8 cellular contexts compared by ENCODE assay signal in the genomic region with DNA sequence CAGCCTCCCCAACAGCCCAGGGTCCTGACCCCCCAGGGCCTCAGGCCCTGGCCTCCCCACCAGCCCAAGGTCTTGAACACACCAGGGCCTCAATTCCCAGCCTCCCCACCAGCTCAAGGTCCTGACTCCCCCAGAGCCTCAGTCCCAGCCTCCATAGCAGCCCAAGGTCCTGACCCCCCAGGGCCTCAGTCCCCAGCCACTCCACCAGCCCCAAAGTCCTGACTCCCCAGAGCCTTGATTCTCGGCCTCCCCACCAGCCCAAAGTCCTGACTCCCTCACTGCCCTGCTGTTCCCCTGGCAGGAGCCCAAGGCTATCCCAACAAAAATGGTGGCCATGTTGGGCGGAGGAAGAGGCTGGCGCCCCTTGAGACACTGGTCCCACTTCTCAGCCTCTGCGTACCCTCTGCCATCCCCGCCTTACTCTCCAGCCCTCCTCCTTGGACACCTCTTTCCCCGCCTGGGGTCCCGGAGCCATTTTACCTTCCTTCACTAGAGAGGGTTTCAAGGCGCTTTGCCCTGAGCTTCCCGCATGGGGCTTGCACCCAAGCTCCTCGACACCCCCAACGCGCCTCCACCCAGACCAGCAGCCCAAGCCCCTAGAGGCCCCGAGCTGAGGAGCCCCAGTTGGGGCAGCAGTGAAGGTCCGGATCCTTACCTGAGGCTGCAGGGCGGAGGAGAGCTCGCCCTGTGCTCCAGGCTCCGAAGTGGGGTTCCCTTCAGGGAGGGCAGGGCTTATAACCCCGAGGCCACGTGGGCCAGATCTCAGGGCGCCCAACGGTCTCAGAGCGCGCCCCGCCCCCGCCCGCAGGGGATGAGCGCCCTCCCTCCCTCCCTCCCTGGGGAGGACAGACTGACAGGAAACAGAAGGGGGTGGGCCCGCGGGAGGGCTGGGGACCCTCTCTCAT. TPM values are rescaled to one million over a fixed set of nuclear protein-coding genes. Genes with fewer than 3 reads are reported as not detected.
A peak's percentile ranks its signal among the peaks of the same experiment; 100 is the strongest.
DNase-seq lines count a peak whose midpoint lies in the region; ATAC-seq and TF ChIP-seq lines count a peak whose summit lies in the region.

No MANE protein-coding gene starts in this region.

- H3F3A ChIP-seq in GM23248 (ENCODE audit: insufficient read depth): no peaks in the 10 kb centered on the region

- H3K9me2 ChIP-seq in GM23248 (ENCODE audit: insufficient read depth): no peaks in the 10 kb centered on the region

- in situ Hi-C loops in GM23248 (cut with MboI): no loop called here

- peaks cover 81% of the 10 kb centered on the region for H3K4me1 ChIP-seq in CD4-positive, CD25-positive, alpha-beta regulatory T cell (ENCODE audit: control insufficient read depth, insufficient read depth, low read length, poor library complexity, severe bottlenecking)
- H3K4me1 ChIP-seq in GM23248 (ENCODE audit: insufficient read depth): peaks cover 14% of the 10 kb centered on the region

- no peaks in the 10 kb centered on the region for H4K20me1 ChIP-seq in GM23248 (ENCODE audit: insufficient read depth)

- H3K27me3 ChIP-seq in CD4-positive, CD25-positive, alpha-beta regulatory T cell (ENCODE audit: control insufficient read depth, insufficient read depth, low read length): no peaks in the 10 kb centered on the region
- no peaks in the 10 kb centered on the region for H3K27me3 ChIP-seq in GM23248 (replicated peaks; ENCODE audit: insufficient read depth)

- peak overlapping the region; percentile 97 to 100 (median 99) for H3K4me3 Mint-ChIP-seq in CD4-positive, CD25-positive, alpha-beta regulatory T cell
- no peak overlapping the region for H3K4me3 Mint-ChIP-seq in osteocyte (ENCODE audit: unreplicated experiment)

- intact Hi-C loops in sciatic nerve (cut with DNase I): no loop called here

- H3K9ac ChIP-seq in GM23248: no peak overlapping the region

- H3K27me3 Mint-ChIP-seq in CD4-positive, CD25-positive, alpha-beta regulatory T cell: peaks cover 4% of the 10 kb centered on the region
- H3K27me3 Mint-ChIP-seq in osteocyte (ENCODE audit: unreplicated experiment): peaks cover 8% of the 10 kb centered on the region

- no peaks in the 10 kb centered on the region for H3K9me3 ChIP-seq in CD4-positive, CD25-positive, alpha-beta regulatory T cell (ENCODE audit: control insufficient read depth in 2 of 2, low read length in 2 of 2)
- H3K9me3 ChIP-seq in GM23248 (ENCODE audit: low read depth): no peaks in the 10 kb centered on the region

- no peak overlapping the region for H3K4me2 ChIP-seq in GM23248 (ENCODE audit: unreplicated experiment)

- peak overlapping the region; percentile 99 for H3K27ac ChIP-seq in CD4-positive, CD25-positive, alpha-beta regulatory T cell (ENCODE audit: insufficient read depth, low read length, poor library complexity, severe bottlenecking)
- no peak overlapping the region for H3K27ac ChIP-seq in GM23248

- no peaks in the 10 kb centered on the region for H3K79me2 ChIP-seq in GM23248 (ENCODE audit: insufficient read depth)

- peak; percentile 81 to 97 (median 84) for DNase-seq in CD4-positive, CD25-positive, alpha-beta regulatory T cell
- DNase-seq in activated CD4-positive, alpha-beta T cell treated with anti-CD3 and anti-CD28 coated beads for 24 hours (ENCODE audit: low read depth in 2 of 2): peak; percentile 89 to 92
- DNase-seq in effector CD8-positive, alpha-beta T cell (lab: John Stamatoyannopoulos, UW): peak; percentile 73
- DNase-seq in sciatic nerve (ENCODE audit: low spot score) (peak; percentile 79), osteocyte (ENCODE audit: extremely low spot score, unreplicated experiment) (no peak), GM23248 (no peak)

- H3K4me3 ChIP-seq in CD4-positive, CD25-positive, alpha-beta regulatory T cell (ENCODE audit: low read depth, low read length): peak overlapping the region; percentile 99
- H3K4me3 ChIP-seq in GM23248: no peak overlapping the region

- peaks cover 19% of the 10 kb centered on the region for H3K36me3 Mint-ChIP-seq in CD4-positive, CD25-positive, alpha-beta regulatory T cell
- H3K36me3 Mint-ChIP-seq in osteocyte (ENCODE audit: unreplicated experiment): no peaks in the 10 kb centered on the region

- H3K27ac Mint-ChIP-seq in CD4-positive, CD25-positive, alpha-beta regulatory T cell: peak overlapping the region; percentile 93 to 100 (median 97)
- H3K27ac Mint-ChIP-seq in osteocyte (ENCODE audit: unreplicated experiment): no peak overlapping the region

- H3K9me3 Mint-ChIP-seq in CD4-positive, CD25-positive, alpha-beta regulatory T cell: peaks cover 0 to 2% (median 0%) of the 10 kb centered on the region in 7 donors
- no peaks in the 10 kb centered on the region for H3K9me3 Mint-ChIP-seq in osteocyte (ENCODE audit: unreplicated experiment)

- H2AFZ ChIP-seq in GM23248: no peak overlapping the region

- ATAC-seq in CD4-positive, CD25-positive, alpha-beta regulatory T cell (ENCODE audit: low read depth in 2 of 2): peak; percentile 47 to 51
- ATAC-seq in HG03175 (IDR thresholded peaks at IDR 0.05; ENCODE audit: unreplicated experiment) (peak; percentile 25), sciatic nerve (peak; percentile 71), HG02973 (IDR thresholded peaks at IDR 0.05; ENCODE audit: unreplicated experiment) (no peak)

- peaks cover 10% of the 10 kb centered on the region for H3K36me3 ChIP-seq in CD4-positive, CD25-positive, alpha-beta regulatory T cell (ENCODE audit: control insufficient read depth, insufficient read depth, low read length)
- no peaks in the 10 kb centered on the region for H3K36me3 ChIP-seq in GM23248 (ENCODE audit: low read depth)

- WGBS in GM23248 (ENCODE audit: low coverage in 1 of 2, low lambda C conversion rate in 2 of 2, missing lambda C conversion rate in 2 of 2), 2 experiments: 84 to 89% methylated on average over 19 to 28 of the region's 29 CpGs

- TF ChIP-seq CTCF in osteocyte (IDR thresholded peaks at IDR 0.05): no peak

- peaks cover 0 to 64% (median 37%) of the 10 kb centered on the region in 4 donors for H3K4me1 Mint-ChIP-seq in CD4-positive, CD25-positive, alpha-beta regulatory T cell
- H3K4me1 Mint-ChIP-seq in osteocyte (ENCODE audit: unreplicated experiment): no peaks in the 10 kb centered on the region

RNA-seq across cellular contexts. Expression of gene TSPOAP1, which starts 3.5 kb away (rescaled TPM):
- total RNA-seq in CD4-positive, CD25-positive, alpha-beta regulatory T cell: 47.4 TPM
- 1 to 10 TPM in 2 of 4 donors, under 1 TPM in 2; 0.73 to 1.6 (median 0.92) TPM for polyA plus RNA-seq in CD4-positive, CD25-positive, alpha-beta regulatory T cell
- 17.8 TPM for total RNA-seq in sciatic nerve
- 0.05 TPM in 1 of 2 replicates, not detected in the other for total RNA-seq in osteocyte
- under 0.01 and 0.76 TPM in 2 replicates for total RNA-seq in GM23248 (2014; rRNA removed; shearing (Covaris generic))
- 0.63 and 1.0 TPM in 2 replicates for polyA plus RNA-seq in GM23248 (2016; fragmentation: Nextera tagmentation; extraction: Ambion mirVana)

RNA-seq across cellular contexts. Expression of gene SUPT4H1, which starts 19.9 kb away (rescaled TPM):
- total RNA-seq in CD4-positive, CD25-positive, alpha-beta regulatory T cell: 52.6 TPM
- 100 to 1,000 TPM; 123 to 177 (median 136) TPM for polyA plus RNA-seq in CD4-positive, CD25-positive, alpha-beta regulatory T cell
- total RNA-seq in sciatic nerve: 62.2 TPM
- 77.0 and 80.6 TPM in 2 replicates for total RNA-seq in osteocyte
- total RNA-seq in GM23248 (2014; rRNA removed; shearing (Covaris generic)): 48.7 and 57.1 TPM in 2 replicates
- 88.7 and 92.1 TPM in 2 replicates for polyA plus RNA-seq in GM23248 (2016; fragmentation: Nextera tagmentation; extraction: Ambion mirVana)

RNA-seq across cellular contexts. Expression of gene MPO, which starts 51.3 kb away (rescaled TPM):
- total RNA-seq in CD4-positive, CD25-positive, alpha-beta regulatory T cell: not detected
- under 1 TPM in 1 of 4 donors, not detected in 3; 0.19 TPM for polyA plus RNA-seq in CD4-positive, CD25-positive, alpha-beta regulatory T cell
- 2.0 TPM for total RNA-seq in sciatic nerve
- not detected in 2 replicates for total RNA-seq in osteocyte
- 0.38 TPM in 1 of 2 replicates, not detected in the other for total RNA-seq in GM23248 (2014; rRNA removed; shearing (Covaris generic))
- polyA plus RNA-seq in GM23248 (2016; fragmentation: Nextera tagmentation; extraction: Ambion mirVana): not detected in 2 replicates

Comparison
In these comparisons a context has a peak if more than half of its experiments do, and no peak if none do; other contexts are left out.
1. DNase-seq: peak in CD4-positive, CD25-positive, alpha-beta regulatory T cell (3 of 3), activated CD4-positive, alpha-beta T cell treated with anti-CD3 and anti-CD28 coated beads for 24 hours (2 of 2), effector CD8-positive, alpha-beta T cell (single experiment) and sciatic nerve (single experiment); none in osteocyte (single experiment) and GM23248 (single experiment).
2. RNA of gene TSPOAP1, which starts 3.5 kb away (total RNA-seq): 47.4 TPM in CD4-positive, CD25-positive, alpha-beta regulatory T cell (single experiment) and 17.8 TPM in sciatic nerve (single experiment); under 0.01 to 0.76 TPM in GM23248 and 0.05 TPM in osteocyte; every median in the first group is over 10 times any median in the second.